1 cellular context compared by ENCODE assay signal in the genomic region with DNA sequence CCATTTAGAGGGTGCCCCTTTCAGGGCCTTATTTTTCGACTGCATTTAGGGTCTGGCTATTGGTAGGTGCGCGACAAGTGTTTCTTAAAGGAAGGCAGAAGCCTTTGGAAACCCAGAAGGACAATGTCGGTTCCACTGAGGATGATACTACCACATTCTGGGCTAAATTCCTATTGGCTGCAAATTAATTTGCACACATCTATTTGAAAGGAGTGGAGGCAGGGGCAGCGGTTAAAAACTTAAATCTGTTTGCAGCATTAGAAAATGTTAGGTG.
TF ChIP-seq lines count a peak whose summit lies in the region.

No MANE protein-coding gene starts in this region.

TF ChIP-seq in H1, 55 proteins besides CTCF, POLR2A, EP300 and RAD21:
- TF ChIP-seq YY1 (IDR thresholded peaks at IDR 0.05; ENCODE audit: low read depth, low read length) (no peak), POU5F1 (IDR thresholded peaks at IDR 0.05; ENCODE audit: low read depth, low read length) (no peak), TBP (IDR thresholded peaks at IDR 0.05; ENCODE audit: low read depth, low read length) (no peak), KDM4A (IDR thresholded peaks at IDR 0.05; ENCODE audit: low read depth, low read length, severe bottlenecking) (no peak), SP4 (IDR thresholded peaks at IDR 0.05; ENCODE audit: low read length) (no peak), EZH2 (IDR thresholded peaks at IDR 0.05; ENCODE audit: low read depth, low read length, severe bottlenecking) (no peak), BACH1 (IDR thresholded peaks at IDR 0.05; ENCODE audit: low read length) (no peak), TAF1 (IDR thresholded peaks at IDR 0.05; ENCODE audit: low read depth, low read length) (no peak), POLR2AphosphoS5 (IDR thresholded peaks at IDR 0.05; ENCODE audit: low read depth, low read length) (no peak), TAF7 (optimal IDR thresholded peaks at IDR 0.05; ENCODE audit: borderline replicate concordance, low read depth, low read length) (no peak), ASH2L (IDR thresholded peaks at IDR 0.05; ENCODE audit: low read length) (no peak), CBX5 (IDR thresholded peaks at IDR 0.05; ENCODE audit: low read depth, low read length) (no peak), CHD2 (IDR thresholded peaks at IDR 0.05; ENCODE audit: low read length) (no peak), BRCA1 (IDR thresholded peaks at IDR 0.05; ENCODE audit: low read depth, low read length) (no peak)
- TF ChIP-seq, protein P1, sequence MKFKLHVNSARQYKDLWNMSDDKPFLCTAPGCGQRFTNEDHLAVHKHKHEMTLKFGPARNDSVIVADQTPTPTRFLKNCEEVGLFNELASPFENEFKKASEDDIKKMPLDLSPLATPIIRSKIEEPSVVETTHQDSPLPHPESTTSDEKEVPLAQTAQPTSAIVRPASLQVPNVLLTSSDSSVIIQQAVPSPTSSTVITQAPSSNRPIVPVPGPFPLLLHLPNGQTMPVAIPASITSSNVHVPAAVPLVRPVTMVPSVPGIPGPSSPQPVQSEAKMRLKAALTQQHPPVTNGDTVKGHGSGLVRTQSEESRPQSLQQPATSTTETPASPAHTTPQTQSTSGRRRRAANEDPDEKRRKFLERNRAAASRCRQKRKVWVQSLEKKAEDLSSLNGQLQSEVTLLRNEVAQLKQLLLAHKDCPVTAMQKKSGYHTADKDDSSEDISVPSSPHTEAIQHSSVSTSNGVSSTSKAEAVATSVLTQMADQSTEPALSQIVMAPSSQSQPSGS (IDR thresholded peaks at IDR 0.05; ENCODE audit: low read length): no peak
TF ChIP-seq in H1: peak in this region for 0.
